ENCODE assay signal across 21 cellular contexts in genomic region chr1:112399456-112399855, GRCh38. TPM values are rescaled to one million over a fixed set of nuclear protein-coding genes. Genes with fewer than 3 reads are reported as not detected.
DNase-seq lines count a peak whose midpoint lies in the region; ATAC-seq and TF ChIP-seq lines count a peak whose summit lies in the region.
"Had no signal": no experiment of that assay in that cellular context is flagged by ENCODE, and none has a peak within 500 bp of the region (broad histone marks: within the 10 kb centered on the region; RNA-seq: fewer than 3 reads in every experiment).

No MANE protein-coding gene starts in this region.

- no peak overlapping the region for H3K4me3 ChIP-seq in endodermal cell (ENCODE audit: low read length)
- H3K4me3 ChIP-seq: body of pancreas, esophagus squamous epithelium, pancreas had no signal

- H3K4me1 Mint-ChIP-seq in T-helper 17 cell (peaks cover 20% of the 10 kb centered on the region), endodermal cell (peaks cover 41% of the 10 kb centered on the region), type B pancreatic cell (ENCODE audit: unreplicated experiment) (peaks cover 43% of the 10 kb centered on the region)

- DNase-seq in T-helper 17 cell, result no peak
- no peak for DNase-seq in endodermal cell
- no peak for DNase-seq in type B pancreatic cell (ENCODE audit: extremely low spot score, unreplicated experiment)
- no peak for DNase-seq in activated CD4-positive, CD25-positive, alpha-beta regulatory T cell treated with anti-CD3 and anti-CD28 coated beads, Interleukin-2, amount 50 U/mL, for 72 hours
- DNase-seq in NCI-H345 (lab: John Stamatoyannopoulos, UW), result no peak
- DNase-seq in NCI-H2196 (lab: John Stamatoyannopoulos, UW; ENCODE audit: unreplicated experiment), result no peak
- DNase-seq: activated CD8-positive, alpha-beta T cell treated with anti-CD3 and anti-CD28 coated beads, Interleukin-2, amount 10 ng/mL, durations not matched to agents 7 days and 5 days; activated naive CD8-positive, alpha-beta T cell treated with anti-CD3 and anti-CD28 coated beads for 36 hours; activated T-cell treated with anti-CD3 and anti-CD28 coated beads, Interleukin-2, amount 50 U/mL, for 48 hours; AML-193; body of pancreas; esophagus squamous epithelium; immature natural killer cell; KG1; NCI-H2029; NCI-H524; pancreas; Right ventricle myocardium superior; stimulated activated CD4-positive, alpha-beta T cell treated with anti-CD3 and anti-CD28 coated beads, Interleukin-1b, Interleukin-23, amount 100 ng/mL, for 48 hours had no signal

- H3K9me3 ChIP-seq in T-helper 17 cell (ENCODE audit: control insufficient read depth, low read length, poor library complexity, severe bottlenecking), result no peaks in the 10 kb centered on the region
- H3K9me3 ChIP-seq in endodermal cell (ENCODE audit: control insufficient read depth, low read length), result no peaks in the 10 kb centered on the region
- H3K9me3 ChIP-seq: body of pancreas, esophagus squamous epithelium, pancreas had no signal

- TF ChIP-seq CTCF in endodermal cell (conservative IDR thresholded peaks at IDR 0.05) (no peak), type B pancreatic cell (conservative IDR thresholded peaks at IDR 0.05) (no peak)

- 89 to 94% methylated on average over 4 of the region's 4 CpGs for WGBS in endodermal cell (ENCODE audit: insufficient coverage in 1 of 2, insufficient read length in 1 of 2), 2 experiments

- peaks cover 23% of the 10 kb centered on the region for H3K27me3 Mint-ChIP-seq in T-helper 17 cell
- H3K27me3 Mint-ChIP-seq in endodermal cell (ENCODE audit: insufficient read depth), result no peaks in the 10 kb centered on the region
- H3K27me3 Mint-ChIP-seq in type B pancreatic cell, result no peaks in the 10 kb centered on the region

- H3K4me1 ChIP-seq in endodermal cell (ENCODE audit: control insufficient read depth, insufficient read depth, low read length), result peaks cover 11% of the 10 kb centered on the region

- ATAC-seq in GM19463 (IDR thresholded peaks at IDR 0.05; ENCODE audit: unreplicated experiment), result peak; percentile 24
- ATAC-seq in T-helper 17 cell, result peak; percentile 40
- ATAC-seq: activated CD8-positive, alpha-beta T cell treated with anti-CD3 and anti-CD28 coated beads, Interleukin-2, amount 10 ng/mL, durations not matched to agents 7 days and 5 days; body of pancreas; pancreas had no signal

- no peak overlapping the region for H3K9ac ChIP-seq in endodermal cell (ENCODE audit: extremely low read depth, low read length, poor library complexity, severe bottlenecking)

- H3K27me3 ChIP-seq in endodermal cell (ENCODE audit: control insufficient read depth, insufficient read depth, low read length, poor library complexity, severe bottlenecking), result no peaks in the 10 kb centered on the region
- H3K27me3 ChIP-seq: body of pancreas, esophagus squamous epithelium, pancreas had no signal

- H3K4me3 Mint-ChIP-seq in T-helper 17 cell (no peak overlapping the region), endodermal cell (no peak overlapping the region), type B pancreatic cell (peak overlapping the region; percentile 80)
- H3K4me3 Mint-ChIP-seq: activated CD8-positive, alpha-beta T cell treated with anti-CD3 and anti-CD28 coated beads, Interleukin-2, amount 10 ng/mL, durations not matched to agents 7 days and 5 days; activated naive CD8-positive, alpha-beta T cell treated with anti-CD3 and anti-CD28 coated beads for 36 hours; immature natural killer cell had no signal

- no peak overlapping the region for H3K27ac Mint-ChIP-seq in T-helper 17 cell
- H3K27ac Mint-ChIP-seq in endodermal cell, result peak overlapping the region; percentile 37
- peak overlapping the region; percentile 32 for H3K27ac Mint-ChIP-seq in type B pancreatic cell
- H3K27ac Mint-ChIP-seq: activated CD8-positive, alpha-beta T cell treated with anti-CD3 and anti-CD28 coated beads, Interleukin-2, amount 10 ng/mL, durations not matched to agents 7 days and 5 days; activated naive CD8-positive, alpha-beta T cell treated with anti-CD3 and anti-CD28 coated beads for 36 hours; immature natural killer cell had no signal

- no peaks in the 10 kb centered on the region for H3K36me3 Mint-ChIP-seq in T-helper 17 cell (ENCODE audit: low read depth)
- H3K36me3 Mint-ChIP-seq in endodermal cell (ENCODE audit: low read depth), result peaks cover 3% of the 10 kb centered on the region
- peaks cover 31% of the 10 kb centered on the region for H3K36me3 Mint-ChIP-seq in type B pancreatic cell
- H3K36me3 Mint-ChIP-seq: activated naive CD8-positive, alpha-beta T cell treated with anti-CD3 and anti-CD28 coated beads for 36 hours; immature natural killer cell had no signal

- H3K9me3 Mint-ChIP-seq in endodermal cell (no peaks in the 10 kb centered on the region), type B pancreatic cell (no peaks in the 10 kb centered on the region)
- H3K9me3 Mint-ChIP-seq: activated naive CD8-positive, alpha-beta T cell treated with anti-CD3 and anti-CD28 coated beads for 36 hours; immature natural killer cell had no signal

- no peak overlapping the region for H3K27ac ChIP-seq in endodermal cell (ENCODE audit: low read depth, low read length)
- H3K27ac ChIP-seq: body of pancreas, esophagus squamous epithelium, pancreas, VCaP had no signal

- H3K36me3 ChIP-seq in endodermal cell (ENCODE audit: control insufficient read depth, insufficient read depth, low read length), result no peaks in the 10 kb centered on the region
- H3K36me3 ChIP-seq: esophagus squamous epithelium, pancreas had no signal

RNA-seq across cellular contexts. Expression of gene CTTNBP2NL, which starts 3.4 kb away (rescaled TPM):
- total RNA-seq in T-helper 17 cell (under 1 TPM; 0.45 to 0.91 TPM), endodermal cell (10 to 100 TPM; 36.0 to 41.5 TPM), type B pancreatic cell (ENCODE audit: low replicate concordance) (47.9 and 77.4 TPM in 2 replicates)
- 22.2 TPM for polyA plus RNA-seq in endodermal cell (2013, experiment 1 of 2)
- polyA plus RNA-seq in endodermal cell (2013, experiment 2 of 2), result 22.9 TPM

Comparison
In these comparisons a context has a peak if more than half of its experiments do, and no peak if none do; other contexts are left out.
1. RNA of gene CTTNBP2NL, which starts 3.4 kb away (total RNA-seq): 47.9 to 77.4 TPM in type B pancreatic cell and 36.0 to 41.5 TPM in endodermal cell; 0.45 to 0.91 TPM in T-helper 17 cell; every median in the first group is over 10 times any median in the second.